Comparison of ENCODE assay signal across 27 cellular contexts in the genomic region with DNA sequence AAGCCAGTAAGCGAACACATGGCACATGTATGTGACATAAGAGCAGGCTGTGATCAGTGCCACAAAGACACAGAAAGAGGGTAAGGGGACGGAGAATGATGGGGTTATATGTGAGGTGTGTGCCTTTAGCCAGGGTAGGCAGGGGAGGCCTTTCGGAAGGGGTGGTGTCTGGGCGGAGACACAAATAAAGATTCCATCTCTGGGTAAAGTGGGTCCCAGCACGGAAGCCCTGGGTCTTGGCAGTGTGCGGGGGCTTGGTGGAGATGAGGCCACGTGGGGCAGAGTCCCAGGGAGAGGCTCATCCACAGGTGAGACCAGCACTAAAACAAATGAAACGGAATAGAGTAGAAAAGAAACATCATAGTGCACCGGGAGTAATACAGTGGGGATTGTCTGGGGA.
"Had no signal": no experiment of that assay in that cellular context is flagged by ENCODE, and none has a peak within 500 bp of the region (broad histone marks: within the 10 kb centered on the region; RNA-seq: fewer than 3 reads in every experiment).

No MANE protein-coding gene starts in this region.

- H3K4me3 Mint-ChIP-seq: immature natural killer cell; naive thymus-derived CD8-positive, alpha-beta T cell; nephron; stimulated activated naive B cell treated with anti-CD40 and anti-IgM and Interleukin-4, amounts not matched to agents 10 μg/mL and 1 μg/mL and 100 μg/mL, for 72 hours had no signal

- H3K36me3 ChIP-seq: left lung, lower lobe of right lung, neural progenitor cell, ovary, stomach, thyroid gland, transverse colon, upper lobe of left lung, vagina had no signal

- H3K4me1 ChIP-seq: lower lobe of right lung, testis, thyroid gland had no signal

- DNase-seq: immature natural killer cell; kidney; left colon; left lung; lower lobe of right lung; mammary epithelial cell; mesenchymal stem cell; naive thymus-derived CD8-positive, alpha-beta T cell; ovary; right cardiac atrium; stimulated activated CD4-positive, alpha-beta T cell treated with anti-CD3 and anti-CD28 coated beads, Interleukin-12 subunit alpha, Interleukin-12 subunit beta, amount 100 ng/mL, for 4 hours; stimulated activated CD4-positive, alpha-beta T cell treated with anti-CD3 and anti-CD28 coated beads, Interleukin-15, amount 100 ng/mL, for 24 hours; stimulated activated CD4-positive, alpha-beta T cell treated with anti-CD3 and anti-CD28 coated beads, Interleukin-2, amount 100 ng/mL, for 24 hours; stimulated activated CD4-positive, alpha-beta T cell treated with anti-CD3 and anti-CD28 coated beads, Interleukin-4, amount 100 ng/mL, for 1 hour; stimulated activated naive B cell treated with anti-CD40 and anti-IgM and Interleukin-4, amounts not matched to agents 10 μg/mL and 1 μg/mL and 100 μg/mL, for 72 hours; stimulated activated naive CD8-positive, alpha-beta T cell treated with anti-CD3 and anti-CD28 coated beads, Interleukin-15, Interleukin-2, amounts not matched to agents 100 U/mL and 50 U/mL, for 24 hours; stomach; testis; thyroid gland; transverse colon; upper lobe of left lung had no signal

- H2AFZ ChIP-seq: neural progenitor cell had no signal

- H3K4me3 ChIP-seq: left lung, lower lobe of right lung, neural progenitor cell, ovary, skin epidermis, stomach, testis, thyroid gland, transverse colon, upper lobe of left lung, vagina had no signal

- H3K9me3 Mint-ChIP-seq: immature natural killer cell; naive thymus-derived CD8-positive, alpha-beta T cell; nephron; neural progenitor cell; stimulated activated naive B cell treated with anti-CD40 and anti-IgM and Interleukin-4, amounts not matched to agents 10 μg/mL and 1 μg/mL and 100 μg/mL, for 72 hours had no signal

- H3K9ac ChIP-seq: neural progenitor cell had no signal

- H3K36me3 Mint-ChIP-seq: immature natural killer cell; naive thymus-derived CD8-positive, alpha-beta T cell; neural progenitor cell; stimulated activated naive B cell treated with anti-CD40 and anti-IgM and Interleukin-4, amounts not matched to agents 10 μg/mL and 1 μg/mL and 100 μg/mL, for 72 hours had no signal

- H3K27me3 ChIP-seq: ovary, testis, thyroid gland, upper lobe of left lung, vagina had no signal

- ATAC-seq: left colon; left lung; lower lobe of right lung; naive thymus-derived CD8-positive, alpha-beta T cell; right cardiac atrium; sciatic nerve; stimulated activated naive B cell treated with anti-CD40 and anti-IgM and Interleukin-4, amounts not matched to agents 10 μg/mL and 1 μg/mL and 100 μg/mL, for 72 hours; stimulated activated naive CD8-positive, alpha-beta T cell treated with anti-CD3 and anti-CD28 coated beads, Interleukin-15, Interleukin-2, amounts not matched to agents 100 U/mL and 50 U/mL, for 24 hours had no signal

- H3K27ac Mint-ChIP-seq: immature natural killer cell; naive thymus-derived CD8-positive, alpha-beta T cell; nephron; neural progenitor cell; progenitor cell of endocrine pancreas; stimulated activated naive B cell treated with anti-CD40 and anti-IgM and Interleukin-4, amounts not matched to agents 10 μg/mL and 1 μg/mL and 100 μg/mL, for 72 hours had no signal

- H3K27ac ChIP-seq: left lung, lower lobe of right lung, neural progenitor cell, ovary, skin epidermis, stomach, testis, thyroid gland, transverse colon, upper lobe of left lung, vagina had no signal

- H3K9me3 ChIP-seq: left lung, lower lobe of right lung, ovary, stomach, testis, thyroid gland, transverse colon, upper lobe of left lung, vagina had no signal

- H3K4me2 ChIP-seq: neural progenitor cell had no signal
